In the genomic region with DNA sequence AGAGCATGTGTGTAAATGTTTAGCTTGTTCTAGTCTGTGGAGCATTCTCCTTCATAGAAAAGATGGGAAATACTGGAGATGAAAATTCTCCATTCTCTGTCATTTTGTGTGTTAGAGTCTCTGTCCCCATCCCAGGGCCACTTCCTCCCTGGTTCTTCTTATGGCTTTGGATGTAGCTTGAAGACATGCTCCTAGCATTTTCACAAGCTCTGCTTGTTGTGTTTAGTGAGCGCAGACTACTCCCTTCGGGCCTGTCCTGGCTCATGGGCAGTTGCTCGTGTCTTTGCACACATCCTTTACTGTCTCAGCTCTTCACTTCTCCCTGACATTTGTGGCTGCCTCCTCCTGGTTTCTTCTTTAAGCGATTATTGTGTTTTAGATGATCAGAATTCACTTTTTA, we compare ENCODE assay signal across 12 cellular contexts. TPM values are rescaled to one million over a fixed set of nuclear protein-coding genes. Genes with fewer than 3 reads are reported as not detected.
A peak's percentile ranks its signal among the peaks of the same experiment; 100 is the strongest.
DNase-seq lines count a peak whose midpoint lies in the region; ATAC-seq and TF ChIP-seq lines count a peak whose summit lies in the region.
"Had no signal": no experiment of that assay in that cellular context is flagged by ENCODE, and none has a peak within 500 bp of the region (broad histone marks: within the 10 kb centered on the region; RNA-seq: fewer than 3 reads in every experiment).

No MANE protein-coding gene starts in this region.

- peak overlapping the region; percentile 15 for H3K27ac ChIP-seq in CD8-positive, alpha-beta memory T cell (ENCODE audit: low read depth, low read length)
- H3K27ac ChIP-seq in Peyer's patch (peak overlapping the region; percentile 54 to 81 (median 71)), gastroesophageal sphincter (peak overlapping the region; percentile 8 to 74 (median 62)), skeletal muscle tissue (ENCODE audit: low read depth, low read length) (peak overlapping the region; percentile 74)

- peak overlapping the region; percentile 60 to 85 (median 78) for H3K4me3 Mint-ChIP-seq in CD8-positive, alpha-beta memory T cell

- no peak overlapping the region for H3K9ac ChIP-seq in skeletal muscle tissue (ENCODE audit: low read depth in 1 of 3, low read length in 3 of 3)

- POLR2A ChIA-PET in CD8-positive, alpha-beta memory T cell (lab: Charles Lee): interaction anchor here (1.0 kb wide), 1 partner anchor 150 kb away, joined by 3 read pairs; no protein-coding TSS in a partner anchor

- no peak for TF ChIP-seq POLR2A in Peyer's patch (IDR thresholded peaks at IDR 0.05)
- TF ChIP-seq POLR2A in gastroesophageal sphincter (IDR thresholded peaks at IDR 0.05): no peak

- H3K4me3 ChIP-seq in CD8-positive, alpha-beta memory T cell (ENCODE audit: low read length): no peak overlapping the region
- H3K4me3 ChIP-seq in Peyer's patch (no peak overlapping the region), gastroesophageal sphincter (no peak overlapping the region), skeletal muscle tissue (ENCODE audit: low read length in 3 of 3) (no peak overlapping the region)

- no peaks in the 10 kb centered on the region for H3K27me3 ChIP-seq in CD8-positive, alpha-beta memory T cell (ENCODE audit: insufficient read depth, low read length, poor library complexity, severe bottlenecking)
- H3K27me3 ChIP-seq in Peyer's patch (no peaks in the 10 kb centered on the region), gastroesophageal sphincter (no peaks in the 10 kb centered on the region), skeletal muscle tissue (ENCODE audit: control insufficient read depth in 3 of 3, insufficient read depth in 3 of 3, low read length in 3 of 3) (no peaks in the 10 kb centered on the region)

- peaks cover 0 to 4% (median 0%) of the 10 kb centered on the region in 3 donors for H3K36me3 Mint-ChIP-seq in CD8-positive, alpha-beta memory T cell

- CTCF ChIA-PET in CD8-positive, alpha-beta memory T cell (lab: Charles Lee): interaction anchor here (0.8 to 5.2 kb wide), 18 partner anchors 11 to 268 kb away, joined by 3 to 42 read pairs (median 4); a partner anchor contains a TSS

- no peak for TF ChIP-seq CTCF in Peyer's patch (IDR thresholded peaks at IDR 0.05)
- TF ChIP-seq CTCF in gastroesophageal sphincter (IDR thresholded peaks at IDR 0.05): no peak

- no peaks in the 10 kb centered on the region for H3K36me3 ChIP-seq in CD8-positive, alpha-beta memory T cell (ENCODE audit: insufficient read depth, low read length)
- H3K36me3 ChIP-seq in Peyer's patch: no peaks in the 10 kb centered on the region
- no peaks in the 10 kb centered on the region for H3K36me3 ChIP-seq in gastroesophageal sphincter
- no peaks in the 10 kb centered on the region for H3K36me3 ChIP-seq in skeletal muscle tissue (ENCODE audit: control insufficient read depth in 3 of 3, insufficient read depth in 3 of 3, low read length in 3 of 3)

- H3K9me3 Mint-ChIP-seq in CD8-positive, alpha-beta memory T cell: no peaks in the 10 kb centered on the region
- H3K9me3 Mint-ChIP-seq: activated naive CD4-positive, alpha-beta T cell treated with anti-CD3 and anti-CD28 coated beads, Interleukin-2, amount 50 U/mL, for 72 hours had no signal

- 68% methylated on average over 4 of the region's 4 CpGs for WGBS in gastroesophageal sphincter (ENCODE audit: low coverage in 1 of 2), 2 donors

- no peak for TF ChIP-seq EP300 in gastroesophageal sphincter (IDR thresholded peaks at IDR 0.05)

- peaks cover 0 to 3% of the 10 kb centered on the region in 2 donors for H3K27me3 Mint-ChIP-seq in CD8-positive, alpha-beta memory T cell

- peaks cover 82 to 94% (median 91%) of the 10 kb centered on the region in 3 donors for H3K4me1 Mint-ChIP-seq in CD8-positive, alpha-beta memory T cell

- H3K4me1 ChIP-seq in CD8-positive, alpha-beta memory T cell (ENCODE audit: insufficient read depth, low read length): peaks cover 70% of the 10 kb centered on the region
- peaks cover 3 to 86% (median 21%) of the 10 kb centered on the region in 4 donors for H3K4me1 ChIP-seq in Peyer's patch
- peaks cover 17 to 80% (median 20%) of the 10 kb centered on the region in 3 donors for H3K4me1 ChIP-seq in gastroesophageal sphincter
- H3K4me1 ChIP-seq in skeletal muscle tissue (ENCODE audit: control insufficient read depth in 3 of 3, insufficient read depth in 3 of 3, low read length in 3 of 3): peaks cover 51 to 69% (median 66%) of the 10 kb centered on the region in 3 donors

- H3K27ac Mint-ChIP-seq in CD8-positive, alpha-beta memory T cell: peak overlapping the region; percentile 79 to 100 (median 94)
- H3K27ac Mint-ChIP-seq: activated naive CD4-positive, alpha-beta T cell treated with anti-CD3 and anti-CD28 coated beads, Interleukin-2, amount 50 U/mL, for 72 hours had no signal

- no peaks in the 10 kb centered on the region for H3K9me3 ChIP-seq in CD8-positive, alpha-beta memory T cell (ENCODE audit: low read length)
- H3K9me3 ChIP-seq in Peyer's patch (no peaks in the 10 kb centered on the region), gastroesophageal sphincter (no peaks in the 10 kb centered on the region), skeletal muscle tissue (ENCODE audit: control insufficient read depth in 3 of 3, low read length in 3 of 3) (no peaks in the 10 kb centered on the region)

- ATAC-seq in gastroesophageal sphincter: no peak
- no peak for ATAC-seq in GM18520 (IDR thresholded peaks at IDR 0.05; ENCODE audit: unreplicated experiment)
- ATAC-seq in HG02763 (IDR thresholded peaks at IDR 0.05; ENCODE audit: unreplicated experiment): no peak
- ATAC-seq: activated naive CD4-positive, alpha-beta T cell treated with anti-CD3 and anti-CD28 coated beads, Interleukin-2, amount 50 U/mL, for 72 hours had no signal

- no peak for DNase-seq in CD8-positive, alpha-beta memory T cell
- DNase-seq in Peyer's patch (peak in 1 of 3 donors; percentile 19), COLO668 (lab: John Stamatoyannopoulos, UW; ENCODE audit: unreplicated experiment) (no peak)
- DNase-seq: DND-41; effector CD8-positive, alpha-beta T cell; NCI-H1930 had no signal

RNA-seq across cellular contexts. Expression of a gene that starts 30.4 kb away (rescaled TPM):
- 10 to 100 TPM; 78.4 to 79.1 TPM for total RNA-seq in CD8-positive, alpha-beta memory T cell
- polyA plus RNA-seq in CD8-positive, alpha-beta memory T cell: 5.0 TPM
- 10 to 100 TPM; 49.6 to 92.4 (median 59.6) TPM for total RNA-seq in Peyer's patch
- 10 to 100 TPM; 45.0 to 77.4 (median 55.5) TPM for total RNA-seq in gastroesophageal sphincter
- 26.6 TPM for total RNA-seq in skeletal muscle tissue

RNA-seq across cellular contexts. Expression of a gene that starts 55.5 kb away (rescaled TPM):
- total RNA-seq in CD8-positive, alpha-beta memory T cell: not detected
- polyA plus RNA-seq in CD8-positive, alpha-beta memory T cell: not detected
- total RNA-seq in Peyer's patch (not detected), gastroesophageal sphincter (under 1 TPM in 1 of 4 donors, not detected in 3; 0.27 TPM), skeletal muscle tissue (not detected)
- total RNA-seq: activated naive CD4-positive, alpha-beta T cell treated with anti-CD3 and anti-CD28 coated beads, Interleukin-2, amount 50 U/mL, for 72 hours; mucosa of gallbladder had no signal

RNA-seq across cellular contexts. Expression of a gene that starts 57.2 kb away (rescaled TPM):
- total RNA-seq in CD8-positive, alpha-beta memory T cell: 1 to 10 TPM; 7.6 TPM
- polyA plus RNA-seq in CD8-positive, alpha-beta memory T cell: 0.33 TPM
- 1 to 10 TPM in 1 of 4 donors, under 1 TPM in 1, not detected in 2; 0.85 to 2.0 TPM for total RNA-seq in Peyer's patch
- total RNA-seq in gastroesophageal sphincter: 1 to 10 TPM in 3 of 4 donors, under 1 TPM in 1; 0.45 to 9.3 (median 2.3) TPM
- total RNA-seq in skeletal muscle tissue: 1.6 TPM

Comparison
In these comparisons a context has a peak if more than half of its experiments do, and no peak if none do; other contexts are left out.
1. H3K27ac ChIP-seq: peak in every context shown above with its lines; median percentile 74 in skeletal muscle tissue; 71 in Peyer's patch; 62 in gastroesophageal sphincter; 15 in CD8-positive, alpha-beta memory T cell.